In genomic region chr2:235537587-235537986, GRCh38 we compare ENCODE assay signal across 19 cellular contexts.
"Had no signal": no experiment of that assay in that cellular context is flagged by ENCODE, and none has a peak within 500 bp of the region (broad histone marks: within the 10 kb centered on the region; RNA-seq: fewer than 3 reads in every experiment).

No MANE protein-coding gene starts in this region.

- H3K36me3 Mint-ChIP-seq: naive thymus-derived CD8-positive, alpha-beta T cell had no signal

- H3K9me3 Mint-ChIP-seq: endodermal cell had no signal

- H3K27ac Mint-ChIP-seq: endodermal cell; naive thymus-derived CD8-positive, alpha-beta T cell had no signal

- H3K9me3 ChIP-seq: colonic mucosa, left ventricle myocardium inferior, ovary, right atrium auricular region, suprapubic skin, thyroid gland, upper lobe of left lung, uterus had no signal

- H3K4me1 Mint-ChIP-seq: naive thymus-derived CD8-positive, alpha-beta T cell had no signal

- DNase-seq: colonic mucosa; effector CD4-positive, alpha-beta T cell; endodermal cell; erythroblast; islet precursor cell; left ventricle myocardium inferior; mesendoderm; stimulated activated CD4-positive, alpha-beta T cell treated with anti-CD3 and anti-CD28 coated beads, Interleukin-2, amount 100 ng/mL, for 48 hours; stimulated activated naive CD4-positive, alpha-beta T cell treated with Interleukin-2 at 50 U/mL for 16 hours; thyroid gland; upper lobe of left lung; uterus had no signal

- H3K4me3 ChIP-seq: colonic mucosa, left ventricle myocardium inferior, ovary, right atrium auricular region, smooth muscle cell, suprapubic skin, thyroid gland, upper lobe of left lung, uterus had no signal

- H3K27me3 ChIP-seq: colonic mucosa, ovary, right atrium auricular region, suprapubic skin, thyroid gland, upper lobe of left lung, uterus had no signal

- H3K4me1 ChIP-seq: thyroid gland, uterus had no signal

- FAIRE-seq: endothelial cell of umbilical vein, frontal cortex had no signal

- H3K36me3 ChIP-seq: colonic mucosa, left ventricle myocardium inferior, ovary, right atrium auricular region, suprapubic skin, thyroid gland, upper lobe of left lung, uterus had no signal

- H3K4me3 Mint-ChIP-seq: endodermal cell; naive thymus-derived CD8-positive, alpha-beta T cell had no signal

- H3K4me2 ChIP-seq: smooth muscle cell had no signal

- ATAC-seq: naive thymus-derived CD8-positive, alpha-beta T cell had no signal

- H3K27ac ChIP-seq: colonic mucosa, left ventricle myocardium inferior, ovary, right atrium auricular region, suprapubic skin, thyroid gland, upper lobe of left lung, uterus had no signal
